8 cellular contexts compared by ENCODE assay signal in the genomic region with DNA sequence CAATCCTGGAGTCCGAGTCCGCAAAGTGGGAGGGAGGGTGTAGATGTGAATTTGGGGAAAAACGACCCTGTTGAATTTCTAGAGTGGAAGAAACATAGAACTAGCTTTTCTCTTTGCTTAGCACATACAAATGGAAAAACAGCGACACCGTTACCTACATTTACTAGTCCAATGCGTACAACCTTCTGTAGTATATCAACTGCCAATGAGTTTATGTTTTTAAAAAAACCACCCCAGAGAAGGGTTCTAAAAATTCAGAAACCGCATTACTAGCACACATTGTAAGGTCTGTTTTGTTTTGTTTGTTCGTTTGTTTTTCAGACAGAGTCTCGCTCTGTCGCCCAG. TPM values are rescaled to one million over a fixed set of nuclear protein-coding genes. Genes with fewer than 3 reads are reported as not detected.
DNase-seq lines count a peak whose midpoint lies in the region; ATAC-seq and TF ChIP-seq lines count a peak whose summit lies in the region.

No MANE protein-coding gene starts in this region.

- H3K36me3 Mint-ChIP-seq in activated T-cell treated with anti-CD3 and anti-CD28 coated beads, Interleukin-2, amount 50 U/mL, for 72 hours (ENCODE audit: insufficient read depth in 2 of 2) = peaks cover 8 to 9% of the 10 kb centered on the region in 2 donors
- H3K36me3 Mint-ChIP-seq in nephron progenitor cell (ENCODE audit: low read depth) = peaks cover 34% of the 10 kb centered on the region

- no peak for DNase-seq in activated T-cell treated with anti-CD3 and anti-CD28 coated beads, Interleukin-2, amount 50 U/mL, for 72 hours
- no peak for DNase-seq in activated T-cell treated with anti-CD3 and anti-CD28 coated beads, Interleukin-2, amount 50 U/mL, for 1 hour
- DNase-seq in choroid plexus epithelial cell (ENCODE audit: low read depth) (no peak), nephron progenitor cell (no peak), HEK293T (ENCODE audit: extremely low spot score) (no peak), islet precursor cell (no peak), NCI-H446 (lab: John Stamatoyannopoulos, UW) (no peak)

- no peaks in the 10 kb centered on the region for H3K27me3 Mint-ChIP-seq in activated T-cell treated with anti-CD3 and anti-CD28 coated beads, Interleukin-2, amount 50 U/mL, for 72 hours (ENCODE audit: low read depth)
- peaks cover 3% of the 10 kb centered on the region for H3K27me3 Mint-ChIP-seq in nephron progenitor cell (ENCODE audit: low read depth, poor library complexity)

- H3K4me1 Mint-ChIP-seq in activated T-cell treated with anti-CD3 and anti-CD28 coated beads, Interleukin-2, amount 50 U/mL, for 72 hours (ENCODE audit: low read depth) = peaks cover 18% of the 10 kb centered on the region
- H3K4me1 Mint-ChIP-seq in nephron progenitor cell = peaks cover 19% of the 10 kb centered on the region

- POLR2A ChIA-PET in HEK293T (lab: Yijun Ruan, JAX) = interaction anchor here (1.2 to 1.4 kb wide), 2 partner anchors 15 to 59 kb away, joined by 3 read pairs; partner anchors contain the start of gene EXOSC8

- TF ChIP-seq CTCF in choroid plexus epithelial cell (conservative IDR thresholded peaks at IDR 0.05; ENCODE audit: low read depth, low read length) = no peak
- TF ChIP-seq CTCF in nephron progenitor cell (IDR thresholded peaks at IDR 0.05) = no peak

- H3K4me3 Mint-ChIP-seq in activated T-cell treated with anti-CD3 and anti-CD28 coated beads, Interleukin-2, amount 50 U/mL, for 72 hours = peak overlapping the region; percentile 95 to 99
- peak overlapping the region; percentile 98 for H3K4me3 Mint-ChIP-seq in nephron progenitor cell

- H3K4me3 ChIP-seq in choroid plexus epithelial cell (ENCODE audit: low read depth, low read length) = peak overlapping the region; percentile 96

- no peaks in the 10 kb centered on the region for H3K9me3 Mint-ChIP-seq in activated T-cell treated with anti-CD3 and anti-CD28 coated beads, Interleukin-2, amount 50 U/mL, for 72 hours
- peaks cover 28% of the 10 kb centered on the region for H3K9me3 Mint-ChIP-seq in nephron progenitor cell

- ATAC-seq in activated T-cell treated with anti-CD3 and anti-CD28 coated beads, Interleukin-2, amount 50 U/mL, for 72 hours (replicated peaks in 1 of 2) = no peak
- peak; percentile 20 for ATAC-seq in HG03520 (IDR thresholded peaks at IDR 0.05; ENCODE audit: unreplicated experiment)

- H3K27ac Mint-ChIP-seq in activated T-cell treated with anti-CD3 and anti-CD28 coated beads, Interleukin-2, amount 50 U/mL, for 72 hours = peak overlapping the region; percentile 99
- H3K27ac Mint-ChIP-seq in nephron progenitor cell = no peak overlapping the region

- CTCF ChIA-PET in HEK293T (lab: Yijun Ruan, JAX) = interaction anchor here (0.7 kb wide), 1 partner anchor 495 kb away, joined by 3 read pairs; no protein-coding TSS in a partner anchor

TF ChIP-seq in HEK293T, 16 proteins besides CTCF, POLR2A, EP300 and RAD21:
- TF ChIP-seq PKNOX1 (IDR thresholded peaks at IDR 0.05) (no peak), ARNT (IDR thresholded peaks at IDR 0.05) (no peak), ZNF384 (IDR thresholded peaks at IDR 0.05) (no peak)

RNA-seq across cellular contexts. Expression of gene SUPT20H, which starts 0.3 kb away (rescaled TPM):
- total RNA-seq in activated T-cell treated with anti-CD3 and anti-CD28 coated beads, Interleukin-2, amount 50 U/mL, for 72 hours = 10 to 100 TPM; 76.6 to 89.6 TPM

RNA-seq across cellular contexts. Expression of gene CSNK1A1L, which starts 45.6 kb away (rescaled TPM):
- not detected for total RNA-seq in activated T-cell treated with anti-CD3 and anti-CD28 coated beads, Interleukin-2, amount 50 U/mL, for 72 hours

RNA-seq across cellular contexts. Expression of gene EXOSC8, which starts 59.2 kb away (rescaled TPM):
- 100 to 1,000 TPM; 220 to 268 TPM for total RNA-seq in activated T-cell treated with anti-CD3 and anti-CD28 coated beads, Interleukin-2, amount 50 U/mL, for 72 hours
